ENCODE assay signal across 8 cellular contexts in genomic region chr16:71961066-71962039, GRCh38.
DNase-seq lines count a peak whose midpoint lies in the region; ATAC-seq and TF ChIP-seq lines count a peak whose summit lies in the region.

No MANE protein-coding gene starts in this region.

- peaks cover 10 to 12% of the 10 kb centered on the region in 2 experiments for H3K4me1 ChIP-seq in neutrophil (ENCODE audit: control insufficient read depth in 1 of 2, insufficient read depth in 1 of 2, low read depth in 1 of 2, low read length in 1 of 2)

- H3K4me3 ChIP-seq in neutrophil (ENCODE audit: low read depth in 1 of 2, low read length in 1 of 2) = no peak overlapping the region

- no peaks in the 10 kb centered on the region for H3K27me3 ChIP-seq in neutrophil

- H3K27ac ChIP-seq in neutrophil = no peak overlapping the region
- no peak overlapping the region for H3K27ac ChIP-seq in substantia nigra (ENCODE audit: low read depth, low read length, poor library complexity, severe bottlenecking)

- peak; percentile 87 for TF ChIP-seq CTCF in LNCAP (IDR thresholded peaks at IDR 0.05)
- TF ChIP-seq CTCF in neutrophil (IDR thresholded peaks at IDR 0.05) = peak; percentile 65

- H3K9me3 ChIP-seq in neutrophil = no peaks in the 10 kb centered on the region

- DNase-seq in COR-L47 (lab: John Stamatoyannopoulos, UW) = peak; percentile 69
- DNase-seq in RKO (ENCODE audit: low spot score) = peak; percentile 80
- DNase-seq in activated T-helper 1 cell treated with Interleukin-2 at 50 U/mL for 16 hours (ENCODE audit: low read depth) = peak; percentile 62
- peak; percentile 89 for DNase-seq in fibroblast of the conjunctiva (ENCODE audit: low read depth)
- peak in 48 of 49 donors; percentile 2 to 93 (median 75) for DNase-seq in substantia nigra (lab: John Stamatoyannopoulos, UW)

- ATAC-seq in GM21423 (IDR thresholded peaks at IDR 0.05; ENCODE audit: unreplicated experiment) = peak; percentile 84

- no peaks in the 10 kb centered on the region for H3K36me3 ChIP-seq in neutrophil
